23 cellular contexts compared by ENCODE assay signal in genomic region chr21:43626390-43626789, GRCh38.
"Had no signal": no experiment of that assay in that cellular context is flagged by ENCODE, and none has a peak within 500 bp of the region (broad histone marks: within the 10 kb centered on the region; RNA-seq: fewer than 3 reads in every experiment).

No MANE protein-coding gene starts in this region.

- H3K9me3 Mint-ChIP-seq: activated T-cell treated with anti-CD3 and anti-CD28 coated beads, Interleukin-2, amount 50 U/mL, for 24 hours; activated T-helper 17 cell treated with anti-CD3 and anti-CD28 coated beads, Interleukin-2, amount 50 U/mL, for 72 hours; stimulated activated naive CD8-positive, alpha-beta T cell treated with anti-CD3 and anti-CD28 coated beads, Interleukin-15, Interleukin-2, amounts not matched to agents 100 ng/mL and 50 ng/mL, for 24 hours had no signal

- ATAC-seq: activated naive CD4-positive, alpha-beta T cell treated with anti-CD3 and anti-CD28 coated beads, Interleukin-2, amount 50 U/mL, for 72 hours; activated T-helper 17 cell treated with anti-CD3 and anti-CD28 coated beads, Interleukin-2, amount 50 U/mL, for 72 hours; heart right ventricle; left lung; WTC11 had no signal

- H3K27ac Mint-ChIP-seq: activated naive CD4-positive, alpha-beta T cell treated with anti-CD3 and anti-CD28 coated beads, Interleukin-2, amount 50 U/mL, for 72 hours; activated T-cell treated with anti-CD3 and anti-CD28 coated beads, Interleukin-2, amount 50 U/mL, for 24 hours; activated T-helper 17 cell treated with anti-CD3 and anti-CD28 coated beads, Interleukin-2, amount 50 U/mL, for 72 hours; endodermal cell; stimulated activated naive CD8-positive, alpha-beta T cell treated with anti-CD3 and anti-CD28 coated beads, Interleukin-15, Interleukin-2, amounts not matched to agents 100 ng/mL and 50 ng/mL, for 24 hours had no signal

- DNase-seq: activated CD4-positive, alpha-beta T cell treated with anti-CD3 and anti-CD28 coated beads, Interleukin-2, amount 50 U/mL, for 4 hours; activated CD8-positive, alpha-beta memory T cell treated with anti-CD3 and anti-CD28 coated beads for 24 hours; activated CD8-positive, alpha-beta memory T cell treated with anti-CD3 and anti-CD28 coated beads, Interleukin-2, amount 50 U/mL, for 4 hours; activated T-cell treated with anti-CD3 and anti-CD28 coated beads, Interleukin-2, amount 50 U/mL, for 24 hours; amygdala; cerebellar nuclear complex; endodermal cell; foreskin fibroblast; heart right ventricle; kidney; left lung; occipital lobe; stimulated activated CD4-positive, alpha-beta T cell treated with anti-CD3 and anti-CD28 coated beads, Interleukin-12 subunit alpha, Interleukin-12 subunit beta, amount 100 ng/mL, for 4 hours; stimulated activated CD4-positive, alpha-beta T cell treated with anti-CD3 and anti-CD28 coated beads, Interleukin-4, amount 100 ng/mL, for 4 hours; T1000; transverse colon had no signal

- H3K27ac ChIP-seq: coronary artery, epithelial cell of prostate, heart right ventricle, left lung, suprapubic skin had no signal

- H3K4me3 Mint-ChIP-seq: activated T-cell treated with anti-CD3 and anti-CD28 coated beads, Interleukin-2, amount 50 U/mL, for 24 hours; activated T-helper 17 cell treated with anti-CD3 and anti-CD28 coated beads, Interleukin-2, amount 50 U/mL, for 72 hours; endodermal cell; stimulated activated naive CD8-positive, alpha-beta T cell treated with anti-CD3 and anti-CD28 coated beads, Interleukin-15, Interleukin-2, amounts not matched to agents 100 ng/mL and 50 ng/mL, for 24 hours; WTC11 had no signal

- H3K27me3 ChIP-seq: left lung, suprapubic skin, transverse colon had no signal

- H3K4me3 ChIP-seq: coronary artery, heart right ventricle, left lung, suprapubic skin, transverse colon had no signal

- H3K27me3 Mint-ChIP-seq: activated T-cell treated with anti-CD3 and anti-CD28 coated beads, Interleukin-2, amount 50 U/mL, for 24 hours; stimulated activated naive CD8-positive, alpha-beta T cell treated with anti-CD3 and anti-CD28 coated beads, Interleukin-15, Interleukin-2, amounts not matched to agents 100 ng/mL and 50 ng/mL, for 24 hours had no signal

- H3K4me1 Mint-ChIP-seq: activated T-helper 17 cell treated with anti-CD3 and anti-CD28 coated beads, Interleukin-2, amount 50 U/mL, for 72 hours had no signal

- H3K4me1 ChIP-seq: heart right ventricle, left lung, suprapubic skin had no signal

- H3K36me3 ChIP-seq: heart right ventricle, suprapubic skin, transverse colon had no signal
